ENCODE assay signal across 14 cellular contexts in the genomic region with DNA sequence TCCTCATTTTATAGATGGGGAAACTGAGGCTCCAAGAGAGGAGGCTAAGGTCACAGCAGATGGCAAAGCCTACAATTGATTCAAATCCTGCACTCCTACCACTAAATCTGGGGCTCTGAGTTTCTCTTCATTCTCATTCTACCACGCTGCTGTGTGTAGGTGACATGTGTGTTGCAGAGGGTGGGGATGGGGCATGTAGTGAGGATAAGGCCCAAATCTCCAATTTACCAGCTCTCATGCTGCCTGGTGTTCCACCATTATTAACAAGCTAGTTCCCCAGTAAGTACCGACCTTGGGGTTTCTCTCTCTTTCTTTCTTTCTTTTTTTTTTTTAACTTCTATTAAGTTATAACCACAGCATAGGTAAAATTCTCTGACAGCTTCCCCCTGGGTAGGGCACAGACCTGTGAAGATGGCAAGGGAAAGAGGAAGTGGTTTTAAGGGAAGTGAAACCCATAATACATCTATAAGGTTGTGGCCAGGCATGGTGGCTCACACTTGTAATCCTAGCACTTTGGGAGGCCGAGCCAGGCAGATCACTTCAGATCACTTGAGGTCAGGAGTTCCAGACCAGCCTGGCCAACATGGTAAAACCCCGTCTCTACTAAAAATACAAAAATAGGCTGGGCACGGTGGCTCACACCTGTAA. TPM values are rescaled to one million over a fixed set of nuclear protein-coding genes. Genes with fewer than 3 reads are reported as not detected.
DNase-seq lines count a peak whose midpoint lies in the region; ATAC-seq, FAIRE-seq and TF ChIP-seq lines count a peak whose summit lies in the region.
"Had no signal": no experiment of that assay in that cellular context is flagged by ENCODE, and none has a peak within 500 bp of the region (broad histone marks: within the 10 kb centered on the region; RNA-seq: fewer than 3 reads in every experiment).

No MANE protein-coding gene starts in this region.

- no peaks in the 10 kb centered on the region for H3K9me3 ChIP-seq in CD8-positive, alpha-beta T cell (ENCODE audit: low read length)
- H3K9me3 ChIP-seq in K562 (replicated peaks; ENCODE audit: control insufficient read depth, insufficient read depth, low read depth, low read length) (no peaks in the 10 kb centered on the region), aorta (ENCODE audit: control insufficient read depth, low read length) (no peaks in the 10 kb centered on the region)

- no peak for TF ChIP-seq RAD21 in K562 (CRISPR knock-in tag; conservative IDR thresholded peaks at IDR 0.05 in 1 of 2, IDR thresholded peaks at IDR 0.05 in 1 of 2)

- no peak overlapping the region for H3K4me3 Mint-ChIP-seq in CD8-positive, alpha-beta T cell

- ATAC-seq in CD8-positive, alpha-beta T cell: peak; percentile 62
- ATAC-seq in GM19463 (IDR thresholded peaks at IDR 0.05; ENCODE audit: unreplicated experiment) (peak; percentile 77), K562 (no peak), aorta (ENCODE audit: low FRiP score) (no peak), HG03378 (IDR thresholded peaks at IDR 0.05; ENCODE audit: unreplicated experiment) (no peak)

- no peak for TF ChIP-seq EP300 in K562 (IDR thresholded peaks at IDR 0.05; ENCODE audit: low read length)

- H3K36me3 Mint-ChIP-seq in CD8-positive, alpha-beta T cell: no peaks in the 10 kb centered on the region

- no peak overlapping the region for H3K9ac ChIP-seq in K562 (ENCODE audit: insufficient read depth in 1 of 2, low read depth in 2 of 2, low read length in 2 of 2)

- no peak for DNase-seq in CD8-positive, alpha-beta T cell
- peak; percentile 79 to 95 for DNase-seq in NOMO-1 (lab: John Stamatoyannopoulos, UW; ENCODE audit: unreplicated experiment in 2 of 2)
- DNase-seq in K562 (ENCODE audit: extremely low read depth in 1 of 4, low spot score in 3 of 4): no peak
- no peak for DNase-seq in aorta
- DNase-seq in globus pallidus (ENCODE audit: low spot score): no peak
- DNase-seq in iPS-NIHi7 (ENCODE audit: extremely low spot score): no peak
- DNase-seq: activated CD8-positive, alpha-beta memory T cell treated with anti-CD3 and anti-CD28 coated beads for 24 hours; NCI-H524 treated with DMSO at 0.1 percent for 48 hours; nucleus accumbens had no signal

- H3K4me2 ChIP-seq in K562 (ENCODE audit: insufficient read depth, low read length): no peak overlapping the region

- H3K9me1 ChIP-seq in K562 (ENCODE audit: control insufficient read depth, insufficient read depth, low read length): peaks cover 3% of the 10 kb centered on the region

- intact Hi-C loops in CD8-positive, alpha-beta T cell (cut with DNase I, micrococcal nuclease): no loop called here
- intact Hi-C loops in K562 (cut with micrococcal nuclease) (no loop called here), aorta (cut with DNase I) (loop anchor here (5.0 kb wide), 3 partner anchors 36 to 51 kb away; partner anchors contain the start of gene SYS1 (in 1 of the 2))

- TF ChIP-seq POLR2A in K562 (conservative IDR thresholded peaks at IDR 0.05): no peak

- no TSS peak for BruUV-seq in K562 (replicated peaks; lab: Mats Ljungman, UMichigan)

- H2AFZ ChIP-seq in K562 (ENCODE audit: low read depth, low read length): no peak overlapping the region

- H4K20me1 ChIP-seq in K562 (replicated peaks; ENCODE audit: control insufficient read depth, insufficient read depth, low read length): no peaks in the 10 kb centered on the region

- H3K4me1 Mint-ChIP-seq in CD8-positive, alpha-beta T cell (ENCODE audit: low read depth): peaks cover 17% of the 10 kb centered on the region

- peaks cover 26% of the 10 kb centered on the region for H3K4me1 ChIP-seq in CD8-positive, alpha-beta T cell (ENCODE audit: insufficient read depth, low read length)
- H3K4me1 ChIP-seq in K562 (replicated peaks in 1 of 2; ENCODE audit: control insufficient read depth in 2 of 2, insufficient read depth in 2 of 2, low read length in 2 of 2) (peaks cover 4 to 19% of the 10 kb centered on the region in 2 experiments; a peak in 4 of 5 replicates), aorta (ENCODE audit: control insufficient read depth in 1 of 2, insufficient read depth in 2 of 2, low read length in 2 of 2) (no peaks in the 10 kb centered on the region)

- POLR2A ChIA-PET in CD8-positive, alpha-beta T cell (lab: Charles Lee): interaction anchor here (1.2 kb wide), 1 partner anchor 42 kb away, joined by 3 read pairs; the partner anchor contains the start of gene SYS1
- POLR2A ChIA-PET in K562 (lab: Yijun Ruan, JAX): interaction anchor here (0.5 to 1.2 kb wide), 5 partner anchors 9 to 42 kb away, joined by 3 to 6 read pairs (median 3); partner anchors contain the start of gene SYS1

- H3K27ac ChIP-seq in CD8-positive, alpha-beta T cell (ENCODE audit: low read depth, low read length): no peak overlapping the region
- H3K27ac ChIP-seq in K562 (ENCODE audit: extremely low read depth, low read depth, low read length) (no peak overlapping the region), aorta (ENCODE audit: low read depth in 1 of 2, low read length in 2 of 2) (no peak overlapping the region)

- peaks cover 3% of the 10 kb centered on the region for H3K27me3 Mint-ChIP-seq in CD8-positive, alpha-beta T cell (ENCODE audit: low read depth)

- no peaks in the 10 kb centered on the region for H3K79me2 ChIP-seq in K562 (ENCODE audit: control insufficient read depth, insufficient read depth, low read length)

- H3K36me3 ChIP-seq in CD8-positive, alpha-beta T cell (ENCODE audit: insufficient read depth, low read length): no peaks in the 10 kb centered on the region
- H3K36me3 ChIP-seq in K562 (ENCODE audit: control insufficient read depth, insufficient read depth, low read length) (no peaks in the 10 kb centered on the region), aorta (ENCODE audit: control insufficient read depth in 1 of 2, insufficient read depth in 2 of 2, low read length in 1 of 2) (no peaks in the 10 kb centered on the region)

- 29% methylated on average over 5 of the region's 5 CpGs for WGBS in K562 (ENCODE audit: insufficient coverage, low coverage, missing lambda C conversion rate)
- 80 to 89% methylated on average over 5 of the region's 5 CpGs for WGBS in aorta, 2 donors

- CTCF ChIA-PET in CD8-positive, alpha-beta T cell (lab: Charles Lee): interaction anchor here (0.6 to 13.6 kb wide), 15 partner anchors 8 to 451 kb away, joined by 3 to 168 read pairs (median 6); partner anchors contain the start of gene SYS1
- CTCF ChIA-PET in K562 (lab: Yijun Ruan, JAX; ENCODE audit: low intra/inter-chr PET ratio): interaction anchor here (0.5 to 2.4 kb wide), 3 partner anchors 112 to 450 kb away, joined by 4 to 11 read pairs (median 6); no protein-coding TSS in a partner anchor

- no peak overlapping the region for H3K4me3 ChIP-seq in CD8-positive, alpha-beta T cell (ENCODE audit: low read depth, low read length)
- no peak overlapping the region for H3K4me3 ChIP-seq in K562
- H3K4me3 ChIP-seq in aorta (ENCODE audit: low read length in 2 of 2): no peak overlapping the region

- FAIRE-seq in K562 (lab: Jason Lieb, UNC): no peak
- FAIRE-seq: colon had no signal

- in situ Hi-C loops in K562 (cut with MboI): loop anchor here (5.0 kb wide), 3 partner anchors 46 to 451 kb away; no protein-coding TSS in a partner anchor

- no peak overlapping the region for H3K27ac Mint-ChIP-seq in CD8-positive, alpha-beta T cell

- no peak for TF ChIP-seq CTCF in CD8-positive, alpha-beta T cell (IDR thresholded peaks at IDR 0.05)
- TF ChIP-seq CTCF in K562 (IDR thresholded peaks at IDR 0.05 in 2 of 3, conservative IDR thresholded peaks at IDR 0.05 in 1 of 3; ENCODE audit: insufficient read depth in 2 of 3, low read depth in 1 of 3, low read length in 3 of 3): no peak

- H3K27me3 ChIP-seq in CD8-positive, alpha-beta T cell (ENCODE audit: insufficient read depth, low read length): no peaks in the 10 kb centered on the region
- H3K27me3 ChIP-seq in K562 (ENCODE audit: control insufficient read depth in 2 of 2, insufficient read depth in 2 of 2, low read length in 2 of 2) (peaks cover 10 to 16% of the 10 kb centered on the region in 2 experiments; a peak in 4 of 5 replicates), aorta (ENCODE audit: control insufficient read depth in 1 of 2, insufficient read depth in 2 of 2, low read length in 1 of 2) (no peaks in the 10 kb centered on the region)

- no peaks in the 10 kb centered on the region for H3K9me3 Mint-ChIP-seq in CD8-positive, alpha-beta T cell

RNA-seq across cellular contexts. Expression of gene MATN4, which starts 13.0 kb away (rescaled TPM):
- not detected for total RNA-seq in CD8-positive, alpha-beta T cell
- not detected in 2 replicates for total RNA-seq in K562 (2011; cell fraction: chromatin; rRNA removed; ENCODE audit: low replicate concordance)
- total RNA-seq in K562 (2011; cell fraction: nucleolus; rRNA removed): not detected in 2 replicates
- not detected in 2 replicates for total RNA-seq in K562 (2011; cell fraction: nucleoplasm; rRNA removed)
- total RNA-seq in K562 (2014; rRNA removed) (0.09 and 0.24 TPM in 2 replicates), K562 (2014; rRNA removed; fragmentation: Illumina TruSeq; extraction: Trizol) (not detected in 2 replicates), K562 (2015; rRNA removed; fragmentation: Illumina TruSeq; extraction: Trizol) (not detected in 2 replicates), K562 (2021) (0.13 TPM in 1 of 2 replicates, not detected in the other), aorta (under 1 TPM; 0.42 to 0.69 TPM)
- polyA plus RNA-seq in K562 (2011; rRNA removed) (not detected in 2 replicates), K562 (2014; fragmentation: Illumina TruSeq; extraction: Trizol) (not detected in 2 replicates), K562 (2014; fragmentation: Nextera tagmentation; extraction: Ambion mirVana) (not detected), K562 (2014; rRNA removed) (0.20 TPM in 1 of 2 replicates, not detected in the other), aorta (under 1 TPM in 1 of 2 donors, not detected in 1; 0.18 TPM)
- polyA plus RNA-seq in K562 (2011; cell fraction: cytosol; rRNA removed): 0.15 TPM in 1 of 2 replicates, not detected in the other
- polyA plus RNA-seq in K562 (2011; cell fraction: nucleus; rRNA removed): 0.08 TPM in 1 of 2 replicates, not detected in the other
- 0.04 TPM in 1 of 2 replicates, not detected in the other for polyA plus RNA-seq in K562 (2012)
- polyA minus RNA-seq in K562 (2011; rRNA and poly(A)+ RNA removed): not detected in 2 replicates
- polyA minus RNA-seq in K562 (2011; cell fraction: cytosol; rRNA and poly(A)+ RNA removed): not detected in 2 replicates
- polyA minus RNA-seq in K562 (2011; cell fraction: nucleus; rRNA and poly(A)+ RNA removed): not detected in 2 replicates

RNA-seq across cellular contexts. Expression of gene RBPJL, which starts 14.4 kb away (rescaled TPM):
- total RNA-seq in CD8-positive, alpha-beta T cell: not detected
- not detected in 2 replicates for total RNA-seq in K562 (2011; cell fraction: chromatin; rRNA removed; ENCODE audit: low replicate concordance)
- total RNA-seq in K562 (2011; cell fraction: nucleolus; rRNA removed): not detected in 2 replicates
- not detected in 2 replicates for total RNA-seq in K562 (2011; cell fraction: nucleoplasm; rRNA removed)
- not detected in 2 replicates for total RNA-seq in K562 (2014; rRNA removed)
- not detected in 2 replicates for total RNA-seq in K562 (2014; rRNA removed; fragmentation: Illumina TruSeq; extraction: Trizol)
- not detected in 2 replicates for total RNA-seq in K562 (2015; rRNA removed; fragmentation: Illumina TruSeq; extraction: Trizol)
- not detected in 2 replicates for total RNA-seq in K562 (2021)
- polyA plus RNA-seq in K562 (2011; rRNA removed): not detected in 2 replicates
- polyA plus RNA-seq in K562 (2011; cell fraction: cytosol; rRNA removed): not detected in 2 replicates
- not detected in 2 replicates for polyA plus RNA-seq in K562 (2011; cell fraction: nucleus; rRNA removed)
- polyA plus RNA-seq in K562 (2012): not detected in 2 replicates
- polyA plus RNA-seq in K562 (2014; fragmentation: Illumina TruSeq; extraction: Trizol): not detected in 2 replicates
- polyA plus RNA-seq in K562 (2014; fragmentation: Nextera tagmentation; extraction: Ambion mirVana): not detected
- polyA plus RNA-seq in K562 (2014; rRNA removed): not detected in 2 replicates
- polyA minus RNA-seq in K562 (2011; rRNA and poly(A)+ RNA removed): not detected in 2 replicates
- polyA minus RNA-seq in K562 (2011; cell fraction: cytosol; rRNA and poly(A)+ RNA removed): not detected in 2 replicates
- not detected in 2 replicates for polyA minus RNA-seq in K562 (2011; cell fraction: nucleus; rRNA and poly(A)+ RNA removed)
- total RNA-seq in aorta: not detected
- under 1 TPM; 0.08 to 0.38 TPM for polyA plus RNA-seq in aorta
- total RNA-seq: Calu3, HT-29 had no signal

RNA-seq across cellular contexts. Expression of gene SDC4, which starts 27.2 kb away (rescaled TPM):
- total RNA-seq in CD8-positive, alpha-beta T cell: 1 to 10 TPM; 1.1 TPM
- 3.6 and 8.4 TPM in 2 replicates for total RNA-seq in K562 (2011; cell fraction: chromatin; rRNA removed; ENCODE audit: low replicate concordance)
- 8.3 and 10.0 TPM in 2 replicates for total RNA-seq in K562 (2011; cell fraction: nucleolus; rRNA removed)
- total RNA-seq in K562 (2011; cell fraction: nucleoplasm; rRNA removed): 9.6 and 14.5 TPM in 2 replicates
- total RNA-seq in K562 (2014; rRNA removed) (6.0 and 6.9 TPM in 2 replicates), K562 (2014; rRNA removed; fragmentation: Illumina TruSeq; extraction: Trizol) (6.3 and 7.5 TPM in 2 replicates), K562 (2015; rRNA removed; fragmentation: Illumina TruSeq; extraction: Trizol) (8.9 and 9.7 TPM in 2 replicates), K562 (2021) (8.7 and 10.7 TPM in 2 replicates), aorta (100 to 1,000 TPM in 1 of 2 donors, 10 to 100 TPM in 1; 51.2 to 114 TPM)
- polyA plus RNA-seq in K562 (2011; rRNA removed) (4.7 and 5.3 TPM in 2 replicates), K562 (2014; fragmentation: Illumina TruSeq; extraction: Trizol) (7.8 and 8.4 TPM in 2 replicates), K562 (2014; fragmentation: Nextera tagmentation; extraction: Ambion mirVana) (1 to 10 TPM; 2.1 to 4.2 TPM), K562 (2014; rRNA removed) (6.4 and 6.7 TPM in 2 replicates), aorta (10 to 100 TPM; 19.2 to 50.6 TPM)
- 3.7 and 4.4 TPM in 2 replicates for polyA plus RNA-seq in K562 (2011; cell fraction: cytosol; rRNA removed)
- 2.4 and 3.4 TPM in 2 replicates for polyA plus RNA-seq in K562 (2011; cell fraction: nucleus; rRNA removed)
- polyA plus RNA-seq in K562 (2012): 9.2 and 11.6 TPM in 2 replicates
- polyA minus RNA-seq in K562 (2011; rRNA and poly(A)+ RNA removed): 9.0 and 9.1 TPM in 2 replicates
- polyA minus RNA-seq in K562 (2011; cell fraction: cytosol; rRNA and poly(A)+ RNA removed): 6.7 and 7.5 TPM in 2 replicates
- 1.2 and 1.7 TPM in 2 replicates for polyA minus RNA-seq in K562 (2011; cell fraction: nucleus; rRNA and poly(A)+ RNA removed)

RNA-seq across cellular contexts. Expression of gene SYS1, which starts 41.9 kb away (rescaled TPM):
- total RNA-seq in CD8-positive, alpha-beta T cell: 100 to 1,000 TPM; 111 to 116 TPM
- 34.4 and 53.1 TPM in 2 replicates for total RNA-seq in K562 (2011; cell fraction: chromatin; rRNA removed; ENCODE audit: low replicate concordance)
- 52.6 and 58.5 TPM in 2 replicates for total RNA-seq in K562 (2011; cell fraction: nucleolus; rRNA removed)
- 50.7 and 61.6 TPM in 2 replicates for total RNA-seq in K562 (2011; cell fraction: nucleoplasm; rRNA removed)
- total RNA-seq in K562 (2014; rRNA removed) (11.1 and 17.5 TPM in 2 replicates), K562 (2014; rRNA removed; fragmentation: Illumina TruSeq; extraction: Trizol) (14.3 and 15.3 TPM in 2 replicates), K562 (2015; rRNA removed; fragmentation: Illumina TruSeq; extraction: Trizol) (16.4 and 17.5 TPM in 2 replicates), K562 (2021) (20.4 and 23.9 TPM in 2 replicates), aorta (10 to 100 TPM; 20.3 to 25.0 TPM)
- polyA plus RNA-seq in K562 (2011; rRNA removed) (18.2 and 20.2 TPM in 2 replicates), K562 (2014; fragmentation: Illumina TruSeq; extraction: Trizol) (14.6 and 15.7 TPM in 2 replicates), K562 (2014; fragmentation: Nextera tagmentation; extraction: Ambion mirVana) (10 to 100 TPM; 16.4 to 25.2 TPM), K562 (2014; rRNA removed) (20.4 and 23.1 TPM in 2 replicates), aorta (10 to 100 TPM; 14.3 to 14.4 TPM)
- 35.0 and 82.1 TPM in 2 replicates for polyA plus RNA-seq in K562 (2011; cell fraction: cytosol; rRNA removed)
- polyA plus RNA-seq in K562 (2011; cell fraction: nucleus; rRNA removed): 19.4 and 23.5 TPM in 2 replicates
- 13.0 and 20.4 TPM in 2 replicates for polyA plus RNA-seq in K562 (2012)
- polyA minus RNA-seq in K562 (2011; rRNA and poly(A)+ RNA removed): 23.2 and 26.3 TPM in 2 replicates
- polyA minus RNA-seq in K562 (2011; cell fraction: cytosol; rRNA and poly(A)+ RNA removed): 15.1 and 22.5 TPM in 2 replicates
- 19.5 and 28.4 TPM in 2 replicates for polyA minus RNA-seq in K562 (2011; cell fraction: nucleus; rRNA and poly(A)+ RNA removed)

RNA-seq across cellular contexts. Expression of gene TP53TG5, which starts 57.1 kb away (rescaled TPM):
- under 1 TPM in 1 of 2 experiments, not detected in 1; 0.31 TPM for total RNA-seq in CD8-positive, alpha-beta T cell
- not detected in 2 replicates for total RNA-seq in K562 (2011; cell fraction: chromatin; rRNA removed; ENCODE audit: low replicate concordance)
- total RNA-seq in K562 (2011; cell fraction: nucleolus; rRNA removed): 0.39 and 0.50 TPM in 2 replicates
- total RNA-seq in K562 (2011; cell fraction: nucleoplasm; rRNA removed): 0.44 TPM in 1 of 2 replicates, not detected in the other
- total RNA-seq in K562 (2014; rRNA removed) (0.05 TPM in 1 of 2 replicates, not detected in the other), K562 (2014; rRNA removed; fragmentation: Illumina TruSeq; extraction: Trizol) (0.04 and 0.22 TPM in 2 replicates), K562 (2015; rRNA removed; fragmentation: Illumina TruSeq; extraction: Trizol) (not detected in 2 replicates), K562 (2021) (0.20 TPM in 1 of 2 replicates, not detected in the other), aorta (under 1 TPM; 0.66 to 0.91 TPM)
- polyA plus RNA-seq in K562 (2011; rRNA removed) (not detected in 2 replicates), K562 (2014; fragmentation: Illumina TruSeq; extraction: Trizol) (0.04 TPM in 1 of 2 replicates, not detected in the other), K562 (2014; fragmentation: Nextera tagmentation; extraction: Ambion mirVana) (not detected), K562 (2014; rRNA removed) (not detected in 2 replicates), aorta (not detected)
- 0.03 TPM in 1 of 2 replicates, not detected in the other for polyA plus RNA-seq in K562 (2011; cell fraction: cytosol; rRNA removed)
- 0.04 and 0.11 TPM in 2 replicates for polyA plus RNA-seq in K562 (2011; cell fraction: nucleus; rRNA removed)
- polyA plus RNA-seq in K562 (2012): 0.22 and 0.31 TPM in 2 replicates
- polyA minus RNA-seq in K562 (2011; rRNA and poly(A)+ RNA removed): 0.06 TPM in 1 of 2 replicates, not detected in the other
- polyA minus RNA-seq in K562 (2011; cell fraction: cytosol; rRNA and poly(A)+ RNA removed): not detected in 2 replicates
- 0.11 and 0.67 TPM in 2 replicates for polyA minus RNA-seq in K562 (2011; cell fraction: nucleus; rRNA and poly(A)+ RNA removed)

Comparison
In these comparisons a context has a peak if more than half of its experiments do, and no peak if none do; other contexts are left out.
1. ATAC-seq: peak in CD8-positive, alpha-beta T cell (single experiment) and GM19463 (single experiment); none in K562 (single experiment), aorta (single experiment) and HG03378 (single experiment).
2. DNase-seq: peak in NOMO-1 (2 of 2); none in CD8-positive, alpha-beta T cell (0 of 7), K562 (0 of 4), aorta (0 of 2), globus pallidus (single experiment) and iPS-NIHi7 (single experiment).
3. intact Hi-C loops: an anchor here in aorta (5.0 kb wide); none called in CD8-positive, alpha-beta T cell and K562.